In the genomic region with DNA sequence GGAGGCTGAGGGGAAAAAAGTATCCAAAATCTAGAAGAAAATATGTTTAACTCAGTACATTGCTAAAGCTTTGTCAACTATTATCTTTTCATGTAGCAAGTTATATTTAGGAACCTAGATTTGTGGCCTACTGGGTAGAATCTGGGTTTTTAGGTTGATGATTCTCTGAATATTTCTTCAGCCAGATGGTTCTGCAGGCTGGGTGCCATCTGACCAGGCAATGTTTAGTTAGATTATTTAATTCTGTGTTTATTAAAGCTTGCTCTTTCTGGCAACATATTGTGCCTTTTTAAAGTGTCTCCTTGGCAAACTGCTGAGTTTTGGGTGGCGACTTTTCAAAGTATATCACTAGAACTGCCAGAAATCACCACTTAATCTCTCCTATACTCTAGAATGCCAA, we compare ENCODE assay signal across 14 cellular contexts.
DNase-seq lines count a peak whose midpoint lies in the region; ATAC-seq lines count a peak whose summit lies in the region.
"Had no signal": no experiment of that assay in that cellular context is flagged by ENCODE, and none has a peak within 500 bp of the region (broad histone marks: within the 10 kb centered on the region; RNA-seq: fewer than 3 reads in every experiment).

No MANE protein-coding gene starts in this region.

- peaks cover 0 to 4% (median 0%) of the 10 kb centered on the region in 9 donors for H3K9me3 Mint-ChIP-seq in naive thymus-derived CD8-positive, alpha-beta T cell
- H3K9me3 Mint-ChIP-seq: CD4-positive, alpha-beta T cell; GM23338 had no signal

- in situ Hi-C loops in G401 (cut with HindIII; ENCODE audit: low sequenced_read_pairs), result loop anchor here (25.0 kb wide), 1 partner anchor 95 kb away; no protein-coding TSS in a partner anchor

- ATAC-seq in naive thymus-derived CD8-positive, alpha-beta T cell, result no peak
- ATAC-seq: GM12878, GM23338 had no signal

- H3K4me3 Mint-ChIP-seq in naive thymus-derived CD8-positive, alpha-beta T cell, result no peak overlapping the region
- H3K4me3 Mint-ChIP-seq: CD4-positive, alpha-beta T cell; GM23338 had no signal

- POLR2A ChIA-PET in naive thymus-derived CD8-positive, alpha-beta T cell (lab: Charles Lee), result no interaction called here

- H3K27me3 Mint-ChIP-seq in naive thymus-derived CD8-positive, alpha-beta T cell, result peaks cover 0 to 7% (median 1%) of the 10 kb centered on the region in 5 donors

- H3K36me3 Mint-ChIP-seq in naive thymus-derived CD8-positive, alpha-beta T cell, result no peaks in the 10 kb centered on the region

- DNase-seq in G401 (ENCODE audit: low spot score), result peak; percentile 94
- peak; percentile 69 for DNase-seq in NCI-H1694 treated with DMSO at 0.1 percent for 48 hours (lab: John Stamatoyannopoulos, UW)
- DNase-seq in cerebellum (ENCODE audit: low spot score), result peak; percentile 74
- DNase-seq in superior temporal gyrus (ENCODE audit: extremely low spot score), result peak; percentile 40
- no peak for DNase-seq in NCI-H526 treated with DMSO at 0.1 percent for 48 hours (lab: John Stamatoyannopoulos, UW)
- no peak for DNase-seq in SKM-1 (lab: John Stamatoyannopoulos, UW; ENCODE audit: unreplicated experiment)
- no peak for DNase-seq in naive thymus-derived CD8-positive, alpha-beta T cell
- DNase-seq: ACHN; Caco-2; CD4-positive, alpha-beta T cell; DMS79 treated with DMSO at 0.1 percent for 48 hours; HCEC 1CT had no signal

- no peaks in the 10 kb centered on the region for H3K4me1 Mint-ChIP-seq in naive thymus-derived CD8-positive, alpha-beta T cell
- H3K4me1 Mint-ChIP-seq: GM23338 had no signal

- no peak overlapping the region for H3K27ac Mint-ChIP-seq in naive thymus-derived CD8-positive, alpha-beta T cell
- H3K27ac Mint-ChIP-seq: CD4-positive, alpha-beta T cell; GM23338 had no signal

Comparison
In these comparisons a context has a peak if more than half of its experiments do, and no peak if none do; other contexts are left out.
1. DNase-seq: peak in G401 (single experiment), NCI-H1694 treated with DMSO at 0.1 percent for 48 hours (single experiment), cerebellum (single experiment) and superior temporal gyrus (single experiment); none in NCI-H526 treated with DMSO at 0.1 percent for 48 hours (single experiment), SKM-1 (single experiment) and naive thymus-derived CD8-positive, alpha-beta T cell (0 of 10).